Comparison of ENCODE assay signal across 25 cellular contexts in genomic region chr9:84394036-84394435, GRCh38. TPM values are rescaled to one million over a fixed set of nuclear protein-coding genes. Genes with fewer than 3 reads are reported as not detected.
"Had no signal": no experiment of that assay in that cellular context is flagged by ENCODE, and none has a peak within 500 bp of the region (broad histone marks: within the 10 kb centered on the region; RNA-seq: fewer than 3 reads in every experiment).

No MANE protein-coding gene starts in this region.

- H3K27ac ChIP-seq: pancreas, prostate gland, skin epidermis, testis, transverse colon, uterus had no signal

- H3K9me3 ChIP-seq: pancreas, prostate gland, testis, transverse colon, uterus had no signal

- ATAC-seq: activated CD4-positive, alpha-beta T cell treated with anti-CD3 and anti-CD28 coated beads for 36 hours; activated CD8-positive, alpha-beta memory T cell treated with anti-CD3 and anti-CD28 coated beads, Interleukin-2, amount 10 ng/mL, durations not matched to agents 7 days and 5 days; activated CD8-positive, alpha-beta T cell treated with anti-CD3 and anti-CD28 coated beads, Interleukin-2, amount 10 ng/mL, durations not matched to agents 7 days and 5 days; activated naive CD4-positive, alpha-beta T cell treated with anti-CD3 and anti-CD28 coated beads, Interleukin-2, amount 50 U/mL, for 72 hours; esophagus mucosa; naive thymus-derived CD4-positive, alpha-beta T cell; pancreas; sciatic nerve; stimulated activated naive CD8-positive, alpha-beta T cell treated with anti-CD3 and anti-CD28 coated beads, Interleukin-15, Interleukin-2, amounts not matched to agents 100 U/mL and 50 U/mL, for 24 hours had no signal

- H3K4me3 ChIP-seq: pancreas, prostate gland, skin epidermis, transverse colon, uterus had no signal

- H3K4me1 ChIP-seq: pancreas, prostate gland, uterus had no signal

- DNase-seq: activated CD4-positive, alpha-beta T cell treated with anti-CD3 and anti-CD28 coated beads for 36 hours; activated CD4-positive, CD25-positive, alpha-beta regulatory T cell; activated CD8-positive, alpha-beta memory T cell treated with anti-CD3 and anti-CD28 coated beads, Interleukin-2, amount 10 ng/mL, durations not matched to agents 7 days and 5 days; activated CD8-positive, alpha-beta T cell treated with anti-CD3 and anti-CD28 coated beads, Interleukin-2, amount 10 ng/mL, durations not matched to agents 7 days and 5 days; activated T-cell treated with anti-CD3 and anti-CD28 coated beads, Interleukin-2, amount 50 U/mL, for 48 hours; endodermal cell; foreskin fibroblast; head of caudate nucleus; hypothalamus; midbrain; naive thymus-derived CD4-positive, alpha-beta T cell; nucleus accumbens; pancreas; retina; stimulated activated CD4-positive, alpha-beta T cell treated with anti-CD3 and anti-CD28 coated beads, Interleukin-12 subunit alpha, Interleukin-12 subunit beta, amount 100 ng/mL, for 4 hours; stimulated activated CD4-positive, alpha-beta T cell treated with anti-CD3 and anti-CD28 coated beads, Interleukin-4, amount 100 ng/mL, for 1 hour; stimulated activated naive CD8-positive, alpha-beta T cell treated with anti-CD3 and anti-CD28 coated beads, Interleukin-15, Interleukin-2, amounts not matched to agents 100 U/mL and 50 U/mL, for 24 hours; testis; transverse colon; uterus had no signal

- H3K27me3 ChIP-seq: pancreas, testis, uterus had no signal

- H3K36me3 ChIP-seq: pancreas, prostate gland, transverse colon, uterus had no signal

RNA-seq across cellular contexts. Expression of gene SLC28A3, which starts 53.5 kb away (rescaled TPM):
- total RNA-seq: activated CD8-positive, alpha-beta T cell treated with anti-CD3 and anti-CD28 coated beads, Interleukin-2, amount 10 ng/mL, durations not matched to agents 7 days and 5 days had no signal
